In the genomic region with DNA sequence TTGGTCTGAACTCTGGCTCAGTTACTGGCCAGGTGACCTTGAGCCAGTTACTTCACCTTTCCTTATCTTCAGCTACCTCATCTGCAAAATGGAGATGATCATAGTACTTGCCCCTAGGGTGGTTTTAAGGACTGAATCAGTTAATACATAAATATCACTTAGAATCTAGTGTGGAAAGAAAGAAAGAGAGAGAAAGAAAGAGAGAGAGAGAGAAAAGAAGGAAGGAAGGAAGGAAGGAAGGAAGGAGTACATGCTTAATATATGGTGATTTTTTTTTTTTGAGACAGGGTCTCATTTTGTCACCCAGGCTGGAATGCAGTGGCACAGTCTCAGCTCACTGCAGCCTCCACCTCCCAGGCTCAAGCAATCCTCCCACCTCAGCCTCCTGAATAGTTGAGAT, we compare ENCODE assay signal across 2 cellular contexts. TPM values are rescaled to one million over a fixed set of nuclear protein-coding genes. Genes with fewer than 3 reads are reported as not detected.
"Had no signal": no experiment of that assay in that cellular context is flagged by ENCODE, and none has a peak within 500 bp of the region (broad histone marks: within the 10 kb centered on the region; RNA-seq: fewer than 3 reads in every experiment).

No MANE protein-coding gene starts in this region.

RNA-seq across cellular contexts. Expression of gene HHIPL1, which starts 16.3 kb away (rescaled TPM):
- total RNA-seq: activated B cell treated with CpG ODN at 0.5 μM for 24 hours; activated T-cell treated with anti-CD3 and anti-CD28 coated beads, Interleukin-2, amount 50 U/mL, for 4 hours had no signal

RNA-seq across cellular contexts. Expression of gene CYP46A1, which starts 22.9 kb away (rescaled TPM):
- total RNA-seq: activated B cell treated with CpG ODN at 0.5 μM for 24 hours had no signal
